Comparison of ENCODE assay signal across 27 cellular contexts in the genomic region with DNA sequence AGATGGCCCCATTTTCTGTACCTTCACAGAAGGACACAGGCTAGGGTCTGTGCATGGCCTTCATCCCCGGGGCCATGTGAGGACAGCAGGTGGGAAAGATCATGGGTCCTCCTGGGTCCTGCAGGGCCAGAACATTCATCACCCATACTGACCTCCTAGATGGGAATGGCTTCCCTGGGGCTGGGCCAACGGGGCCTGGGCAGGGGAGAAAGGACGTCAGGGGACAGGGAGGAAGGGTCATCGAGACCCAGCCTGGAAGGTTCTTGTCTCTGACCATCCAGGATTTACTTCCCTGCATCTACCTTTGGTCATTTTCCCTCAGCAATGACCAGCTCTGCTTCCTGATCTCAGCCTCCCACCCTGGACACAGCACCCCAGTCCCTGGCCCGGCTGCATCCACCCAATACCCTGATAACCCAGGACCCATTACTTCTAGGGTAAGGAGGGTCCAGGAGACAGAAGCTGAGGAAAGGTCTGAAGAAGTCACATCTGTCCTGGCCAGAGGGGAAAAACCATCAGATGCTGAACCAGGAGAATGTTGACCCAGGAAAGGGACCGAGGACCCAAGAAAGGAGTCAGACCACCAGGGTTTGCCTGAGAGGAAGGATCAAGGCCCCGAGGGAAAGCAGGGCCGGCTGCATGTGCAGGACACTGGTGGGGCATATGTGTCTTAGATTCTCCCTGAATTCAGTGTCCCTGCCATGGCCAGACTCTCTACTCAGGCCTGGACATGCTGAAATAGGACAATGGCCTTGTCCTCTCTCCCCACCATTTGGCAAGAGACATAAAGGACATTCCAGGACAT. TPM values are rescaled to one million over a fixed set of nuclear protein-coding genes. Genes with fewer than 3 reads are reported as not detected.
"Had no signal": no experiment of that assay in that cellular context is flagged by ENCODE, and none has a peak within 500 bp of the region (broad histone marks: within the 10 kb centered on the region; RNA-seq: fewer than 3 reads in every experiment).

No MANE protein-coding gene starts in this region.

- H3K27ac Mint-ChIP-seq: activated CD4-positive, alpha-beta T cell treated with anti-CD3 and anti-CD28 coated beads for 36 hours; activated naive CD8-positive, alpha-beta T cell; mesothelial cell of epicardium; stimulated activated naive B cell treated with anti-CD40 and anti-IgM and Interleukin-4, amounts not matched to agents 10 μg/mL and 1 μg/mL and 100 μg/mL, for 72 hours had no signal

- H3K36me3 ChIP-seq: breast epithelium, heart left ventricle, left ventricle myocardium inferior, right lobe of liver, SJSA1 had no signal

- H3K36me3 Mint-ChIP-seq: activated naive CD8-positive, alpha-beta T cell had no signal

- DNase-seq: activated CD4-positive, alpha-beta T cell treated with anti-CD3 and anti-CD28 coated beads for 36 hours; activated CD4-positive, alpha-beta T cell treated with anti-CD3 and anti-CD28 coated beads, Interleukin-2, amount 50 U/mL, for 4 hours; activated T-cell treated with anti-CD3 and anti-CD28 coated beads for 4 hours; amniotic stem cell; cortex of kidney; kidney; left ventricle myocardium inferior; nucleus accumbens; small intestine; stimulated activated CD4-positive, alpha-beta T cell treated with anti-CD3 and anti-CD28 coated beads, Interleukin-2, amount 100 ng/mL, for 48 hours; stimulated activated CD8-positive, alpha-beta memory T cell treated with anti-CD3 and anti-CD28 coated beads, Interleukin-4, amount 100 ng/mL, for 48 hours; stimulated activated naive B cell treated with anti-CD40 and anti-IgM and Interleukin-4, amounts not matched to agents 10 μg/mL and 1 μg/mL and 100 μg/mL, for 72 hours; T-helper 1 cell; T-helper 9 cell; trophoblast cell had no signal

- H3K4me3 ChIP-seq: breast epithelium, heart left ventricle, left ventricle myocardium inferior, right lobe of liver, SJSA1 had no signal

- H3K27me3 ChIP-seq: right lobe of liver, SJSA1 had no signal

- H3K4me3 Mint-ChIP-seq: activated CD4-positive, alpha-beta T cell treated with anti-CD3 and anti-CD28 coated beads for 36 hours; activated naive CD8-positive, alpha-beta T cell; mesothelial cell of epicardium; stimulated activated naive B cell treated with anti-CD40 and anti-IgM and Interleukin-4, amounts not matched to agents 10 μg/mL and 1 μg/mL and 100 μg/mL, for 72 hours had no signal

- FAIRE-seq: endometrium, kidney, small intestine had no signal

- ATAC-seq: activated CD4-positive, alpha-beta T cell treated with anti-CD3 and anti-CD28 coated beads for 36 hours; heart left ventricle; right lobe of liver; stimulated activated naive B cell treated with anti-CD40 and anti-IgM and Interleukin-4, amounts not matched to agents 10 μg/mL and 1 μg/mL and 100 μg/mL, for 72 hours had no signal

- H3K4me1 Mint-ChIP-seq: activated CD4-positive, alpha-beta T cell treated with anti-CD3 and anti-CD28 coated beads for 36 hours; mesothelial cell of epicardium had no signal

RNA-seq across cellular contexts. Expression of gene CEACAM7, which starts 7.0 kb away (rescaled TPM):
- total RNA-seq: activated CD4-positive, alpha-beta T cell treated with anti-CD3 and anti-CD28 coated beads for 36 hours; activated CD8-positive, alpha-beta memory T cell treated with anti-CD3 and anti-CD28 coated beads for 36 hours; epithelial cell of proximal tubule; fibroblast of villous mesenchyme; mesothelial cell of epicardium; right lobe of liver; SJSA1; temporal lobe had no signal

RNA-seq across cellular contexts. Expression of gene CEACAM5, which starts 13.4 kb away (rescaled TPM):
- total RNA-seq: activated CD4-positive, alpha-beta T cell treated with anti-CD3 and anti-CD28 coated beads for 36 hours; activated CD8-positive, alpha-beta memory T cell treated with anti-CD3 and anti-CD28 coated beads for 36 hours; epithelial cell of proximal tubule; fibroblast of villous mesenchyme; kidney; lung microvascular endothelial cell; mesothelial cell of epicardium; right lobe of liver; SJSA1 had no signal
